Comparison of ENCODE assay signal across 15 cellular contexts in genomic region chr6:32614366-32615081, GRCh38. TPM values are rescaled to one million over a fixed set of nuclear protein-coding genes. Genes with fewer than 3 reads are reported as not detected.
DNase-seq lines count a peak whose midpoint lies in the region; ATAC-seq, FAIRE-seq and TF ChIP-seq lines count a peak whose summit lies in the region.
"Had no signal": no experiment of that assay in that cellular context is flagged by ENCODE, and none has a peak within 500 bp of the region (broad histone marks: within the 10 kb centered on the region; RNA-seq: fewer than 3 reads in every experiment).

No MANE protein-coding gene starts in this region.

- no peak for TF ChIP-seq POLR2A in heart left ventricle (IDR thresholded peaks at IDR 0.05)

- H3K27ac ChIP-seq in Karpas-422 (ENCODE audit: low read length), result no peak overlapping the region
- no peak overlapping the region for H3K27ac ChIP-seq in left lung
- no peak overlapping the region for H3K27ac ChIP-seq in heart left ventricle

- H2AFZ ChIP-seq in Karpas-422 (ENCODE audit: low read length), result peak overlapping the region; percentile 42; the same call in 1 of the 2 replicates

- H3K4me1 ChIP-seq in Karpas-422 (ENCODE audit: low read length) (peaks cover 12% of the 10 kb centered on the region), left lung (peaks cover 0 to 9% of the 10 kb centered on the region in 2 donors), heart left ventricle (peaks cover 0 to under 1% (median 0%) of the 10 kb centered on the region in 12 donors)
- H3K4me1 ChIP-seq: BE2C had no signal

- H3K27me3 ChIP-seq in Karpas-422 (ENCODE audit: low read length) (no peaks in the 10 kb centered on the region), left lung (no peaks in the 10 kb centered on the region), heart left ventricle (no peaks in the 10 kb centered on the region)
- H3K27me3 ChIP-seq: BE2C had no signal

- no peak for FAIRE-seq in urothelium cell line (lab: Jason Lieb, UNC)
- FAIRE-seq: H54 had no signal

- no peaks in the 10 kb centered on the region for H3K36me3 ChIP-seq in Karpas-422 (ENCODE audit: insufficient read depth, low read length)
- no peaks in the 10 kb centered on the region for H3K36me3 ChIP-seq in left lung
- H3K36me3 ChIP-seq in heart left ventricle, result no peaks in the 10 kb centered on the region
- H3K36me3 ChIP-seq: BE2C had no signal

- no peaks in the 10 kb centered on the region for H4K20me1 ChIP-seq in Karpas-422 (ENCODE audit: insufficient read depth, low read depth, low read length)

- WGBS in heart left ventricle, 4 donors, result 2 to 64% (median 35%) methylated on average over 1 of the region's 1 CpG

- H3K4me3 ChIP-seq in Karpas-422 (ENCODE audit: low read length) (no peak overlapping the region), left lung (no peak overlapping the region), heart left ventricle (no peak overlapping the region)

- peak; percentile 81 for ATAC-seq in left lung
- ATAC-seq in left colon, result no peak
- no peak for ATAC-seq in heart left ventricle
- ATAC-seq: CD8-positive, alpha-beta T cell had no signal

- H3K4me2 ChIP-seq in Karpas-422 (ENCODE audit: low read depth, low read length, poor library complexity, severe bottlenecking), result no peak overlapping the region

- DNase-seq in Karpas-422 (no peak), astrocyte of the hippocampus (ENCODE audit: low read depth, low spot score) (peak; percentile 52), left lung (peak in 1 of 2 donors; percentile 40), urothelium cell line (ENCODE audit: low spot score) (peak; percentile 21), left colon (no peak), heart left ventricle (no peak), COLO668 (lab: John Stamatoyannopoulos, UW; ENCODE audit: unreplicated experiment) (no peak)
- DNase-seq: BE2C; CD8-positive, alpha-beta T cell; NCI-H2029; NCI-H2171 treated with DMSO at 0.1 percent for 48 hours; NCI-H524; SIG-M5 had no signal

- H3K79me2 ChIP-seq in Karpas-422 (ENCODE audit: low read length), result no peaks in the 10 kb centered on the region

- TF ChIP-seq CTCF in left lung (IDR thresholded peaks at IDR 0.05) (no peak), heart left ventricle (IDR thresholded peaks at IDR 0.05) (no peak)

- H3K9me2 ChIP-seq in Karpas-422 (replicated peaks; ENCODE audit: insufficient read depth, low read length), result no peaks in the 10 kb centered on the region

- 0 out of 2 replicates have a peak, but pooled peaks cover 6% of the 10 kb centered on the region for H3K9me3 ChIP-seq in Karpas-422 (ENCODE audit: low read length)
- peaks cover 0 to 5% of the 10 kb centered on the region in 2 donors for H3K9me3 ChIP-seq in left lung
- H3K9me3 ChIP-seq in heart left ventricle, result peaks cover 0 to 12% (median 0%) of the 10 kb centered on the region in 12 donors
- H3K9me3 ChIP-seq: BE2C had no signal

- no peak overlapping the region for H3K9ac ChIP-seq in Karpas-422 (ENCODE audit: low read length)

- intact Hi-C loops in left lung (cut with DNase I) (no loop called here), left colon (cut with DNase I, micrococcal nuclease) (no loop called here), heart left ventricle (cut with DNase I) (no loop called here)

RNA-seq across cellular contexts. Expression of gene HLA-DQA1, which starts 22.7 kb away (rescaled TPM):
- total RNA-seq in Karpas-422 (2014; rRNA removed; shearing (Covaris generic); ENCODE audit: low replicate concordance), result 216 and 309 TPM in 2 replicates
- total RNA-seq in left lung, result 100 to 1,000 TPM; 137 to 200 TPM
- 10 to 100 TPM in 1 of 2 donors, 1 to 10 TPM in 1; 5.1 to 45.0 TPM for total RNA-seq in left colon
- 100 to 1,000 TPM in 1 of 9 donors, 10 to 100 TPM in 5, 1 to 10 TPM in 2, not detected in 1; 1.2 to 154 (median 14.1) TPM for total RNA-seq in heart left ventricle
- 1 to 10 TPM; 5.3 to 8.7 TPM for polyA plus RNA-seq in heart left ventricle
- total RNA-seq: LHCN-M2 had no signal

RNA-seq across cellular contexts. Expression of gene HLA-DRB1, which starts 24.9 kb away (rescaled TPM):
- 281 and 366 TPM in 2 replicates for total RNA-seq in Karpas-422 (2014; rRNA removed; shearing (Covaris generic); ENCODE audit: low replicate concordance)
- total RNA-seq in left lung, result 100 to 1,000 TPM; 418 to 665 TPM
- total RNA-seq in left colon, result 100 to 1,000 TPM in 1 of 2 donors, 10 to 100 TPM in 1; 34.7 to 191 TPM
- 100 to 1,000 TPM in 3 of 9 donors, 10 to 100 TPM in 6; 12.3 to 404 (median 86.3) TPM for total RNA-seq in heart left ventricle
- 10 to 100 TPM; 32.3 to 76.3 TPM for polyA plus RNA-seq in heart left ventricle

RNA-seq across cellular contexts. Expression of gene HLA-DQB1, which starts 51.9 kb away (rescaled TPM):
- 79.1 and 126 TPM in 2 replicates for total RNA-seq in Karpas-422 (2014; rRNA removed; shearing (Covaris generic); ENCODE audit: low replicate concordance)
- total RNA-seq in left lung, result 100 to 1,000 TPM in 1 of 2 donors, 10 to 100 TPM in 1; 56.8 to 172 TPM
- 10 to 100 TPM in 1 of 2 donors, 1 to 10 TPM in 1; 6.6 to 39.3 TPM for total RNA-seq in left colon
- total RNA-seq in heart left ventricle, result 10 to 100 TPM in 6 of 9 donors, 1 to 10 TPM in 2, under 1 TPM in 1; 0.38 to 86.5 (median 14.9) TPM
- 10 to 100 TPM; 15.4 to 28.9 TPM for polyA plus RNA-seq in heart left ventricle
- total RNA-seq: LHCN-M2 had no signal

Comparison
In these comparisons a context has a peak if more than half of its experiments do, and no peak if none do; other contexts are left out.
1. DNase-seq: peak in astrocyte of the hippocampus (single experiment) and urothelium cell line (single experiment); none in Karpas-422 (single experiment), left colon (0 of 2), heart left ventricle (0 of 5) and COLO668 (single experiment).